Comparison of ENCODE assay signal across 1 cellular context in the genomic region with DNA sequence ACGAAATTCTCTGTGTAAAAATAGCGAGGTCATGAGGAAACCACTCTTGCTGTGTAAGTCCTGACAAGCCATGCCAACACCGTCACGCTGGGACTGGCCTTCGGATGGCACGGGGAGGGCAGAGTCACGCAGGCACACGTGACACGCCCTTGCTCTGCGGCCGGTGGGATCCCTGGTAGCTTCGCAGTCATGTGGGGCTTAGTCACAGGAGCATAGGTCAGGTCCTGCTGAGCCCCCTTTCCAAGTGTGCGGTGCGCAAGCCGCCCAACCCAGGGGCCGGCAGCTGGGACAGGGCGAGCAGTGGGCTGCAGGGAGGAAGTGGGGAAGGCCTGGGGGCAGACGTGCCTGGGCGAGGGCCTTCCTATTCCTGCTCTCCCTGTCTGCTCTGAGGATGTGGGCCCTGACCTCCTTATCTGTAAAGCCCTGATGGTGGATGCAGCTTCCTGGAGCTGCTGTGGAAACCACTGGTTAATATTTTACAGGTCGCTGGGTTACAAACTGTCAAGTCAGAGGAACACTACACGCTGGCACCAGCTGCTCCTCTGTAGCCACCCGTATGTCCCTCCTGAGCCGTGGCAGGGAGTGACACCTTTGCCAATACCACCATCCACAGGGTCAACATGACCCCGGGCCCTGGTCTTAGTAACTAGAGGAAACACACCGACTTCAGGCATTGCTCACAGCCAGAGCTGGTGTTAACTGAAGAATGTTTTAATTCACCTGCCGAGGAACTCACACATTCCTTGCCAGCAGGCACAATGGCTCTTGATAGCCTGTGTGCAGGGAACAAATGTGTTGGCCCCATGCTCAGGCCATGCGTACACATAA.
TF ChIP-seq lines count a peak whose summit lies in the region.

No MANE protein-coding gene starts in this region.

TF ChIP-seq in liver, 16 proteins besides CTCF, POLR2A, EP300 and RAD21 (continued from another document):
- TF ChIP-seq, protein P1, sequence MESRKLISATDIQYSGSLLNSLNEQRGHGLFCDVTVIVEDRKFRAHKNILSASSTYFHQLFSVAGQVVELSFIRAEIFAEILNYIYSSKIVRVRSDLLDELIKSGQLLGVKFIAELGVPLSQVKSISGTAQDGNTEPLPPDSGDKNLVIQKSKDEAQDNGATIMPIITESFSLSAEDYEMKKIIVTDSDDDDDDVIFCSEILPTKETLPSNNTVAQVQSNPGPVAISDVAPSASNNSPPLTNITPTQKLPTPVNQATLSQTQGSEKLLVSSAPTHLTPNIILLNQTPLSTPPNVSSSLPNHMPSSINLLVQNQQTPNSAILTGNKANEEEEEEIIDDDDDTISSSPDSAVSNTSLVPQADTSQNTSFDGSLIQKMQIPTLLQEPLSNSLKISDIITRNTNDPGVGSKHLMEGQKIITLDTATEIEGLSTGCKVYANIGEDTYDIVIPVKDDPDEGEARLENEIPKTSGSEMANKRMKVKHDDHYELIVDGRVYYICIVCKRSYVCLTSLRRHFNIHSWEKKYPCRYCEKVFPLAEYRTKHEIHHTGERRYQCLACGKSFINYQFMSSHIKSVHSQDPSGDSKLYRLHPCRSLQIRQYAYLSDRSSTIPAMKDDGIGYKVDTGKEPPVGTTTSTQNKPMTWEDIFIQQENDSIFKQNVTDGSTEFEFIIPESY (IDR thresholded peaks at IDR 0.05), result peak; percentile 78
- TF ChIP-seq FOXA2 (IDR thresholded peaks at IDR 0.05) (peak; percentile 66), YY1 (IDR thresholded peaks at IDR 0.05) (peak; percentile 63), TAF1 (conservative IDR thresholded peaks at IDR 0.05) (no peak)
